In genomic region chr11:68338041-68338800, GRCh38 we compare ENCODE assay signal across 13 cellular contexts. TPM values are rescaled to one million over a fixed set of nuclear protein-coding genes. Genes with fewer than 3 reads are reported as not detected.
DNase-seq lines count a peak whose midpoint lies in the region; ATAC-seq, FAIRE-seq and TF ChIP-seq lines count a peak whose summit lies in the region.
"Had no signal": no experiment of that assay in that cellular context is flagged by ENCODE, and none has a peak within 500 bp of the region (broad histone marks: within the 10 kb centered on the region; RNA-seq: fewer than 3 reads in every experiment).

No MANE protein-coding gene starts in this region.

- TF ChIP-seq RAD21 in HepG2 (CRISPR knock-in tag; IDR thresholded peaks at IDR 0.05): no peak

- H3K27me3 Mint-ChIP-seq in activated naive CD4-positive, alpha-beta T cell treated with anti-CD3 and anti-CD28 coated beads, Interleukin-2, amount 10 ng/mL, durations not matched to agents 7 days and 5 days: no peaks in the 10 kb centered on the region

- peak overlapping the region; percentile 68 for H3K27ac Mint-ChIP-seq in activated naive CD4-positive, alpha-beta T cell treated with anti-CD3 and anti-CD28 coated beads, Interleukin-2, amount 10 ng/mL, durations not matched to agents 7 days and 5 days

- H4K20me1 ChIP-seq in HepG2 (ENCODE audit: insufficient read depth, low read length): peaks cover 60% of the 10 kb centered on the region

- no peak overlapping the region for H3K9ac ChIP-seq in HepG2 (ENCODE audit: insufficient read depth, low read depth, low read length)

- WGBS in HepG2 (ENCODE audit: low lambda C conversion rate): 91% methylated on average over 11 of the region's 11 CpGs

- H3K9me3 Mint-ChIP-seq in activated naive CD4-positive, alpha-beta T cell treated with anti-CD3 and anti-CD28 coated beads, Interleukin-2, amount 10 ng/mL, durations not matched to agents 7 days and 5 days: no peaks in the 10 kb centered on the region
- H3K9me3 Mint-ChIP-seq: CD8-positive, alpha-beta memory T cell had no signal

- DNase-seq in activated naive CD4-positive, alpha-beta T cell treated with anti-CD3 and anti-CD28 coated beads, Interleukin-2, amount 10 ng/mL, durations not matched to agents 7 days and 5 days: no peak
- no peak for DNase-seq in activated naive CD4-positive, alpha-beta T cell (lab: John Stamatoyannopoulos, UW)
- DNase-seq in cardiac fibroblast (ENCODE audit: low read depth in 2 of 2): peak; percentile 37 to 43
- DNase-seq in HepG2 (ENCODE audit: low spot score): no peak
- no peak for DNase-seq in vagina (ENCODE audit: extremely low spot score in 2 of 2)
- no peak for DNase-seq in NCI-H1930 (lab: John Stamatoyannopoulos, UW)
- DNase-seq in KBM-7: no peak
- no peak for DNase-seq in NCI-H187 (lab: John Stamatoyannopoulos, UW)
- DNase-seq: activated gamma-delta T cell treated with Interleukin-2 at 50 U/mL for 16 hours; CD8-positive, alpha-beta memory T cell; glutamatergic neuron; pancreas; SJCRH30 had no signal

- H3K9me3 ChIP-seq in HepG2 (ENCODE audit: low read length) (no peaks in the 10 kb centered on the region), vagina (no peaks in the 10 kb centered on the region)
- H3K9me3 ChIP-seq: pancreas, SJCRH30 had no signal

- peak overlapping the region; percentile 28 for H3K4me3 Mint-ChIP-seq in activated naive CD4-positive, alpha-beta T cell treated with anti-CD3 and anti-CD28 coated beads, Interleukin-2, amount 10 ng/mL, durations not matched to agents 7 days and 5 days

- BruUV-seq in HepG2 (replicated peaks; lab: Mats Ljungman, UMichigan): no TSS peak

- ATAC-seq in HepG2: no peak

- H3K4me1 ChIP-seq in HepG2 (ENCODE audit: insufficient read depth, low read length) (peaks cover 97% of the 10 kb centered on the region), vagina (peaks cover 69% of the 10 kb centered on the region)

- in situ Hi-C loops in HepG2 (cut with HindIII; ENCODE audit: extremely low pct_ligation_motif_present, low pct_unique_long_range_greater_than_20kb): no loop called here
- in situ Hi-C loops in KBM-7 (cut with MboI; ENCODE audit: low pct_unique_long_range_greater_than_20kb, low sequenced_read_pairs): no loop called here

- H3K36me3 Mint-ChIP-seq in activated naive CD4-positive, alpha-beta T cell treated with anti-CD3 and anti-CD28 coated beads, Interleukin-2, amount 10 ng/mL, durations not matched to agents 7 days and 5 days: peaks cover 17% of the 10 kb centered on the region
- H3K36me3 Mint-ChIP-seq: CD8-positive, alpha-beta memory T cell had no signal

- peak overlapping the region; percentile 42 for H3K27ac ChIP-seq in HepG2 (ENCODE audit: extremely low read length, insufficient read depth, low read length)
- H3K27ac ChIP-seq in vagina: peak overlapping the region; percentile 74
- H3K27ac ChIP-seq: pancreas, SJCRH30 had no signal

- TF ChIP-seq POLR2A in HepG2 (IDR thresholded peaks at IDR 0.05; ENCODE audit: insufficient read depth in 1 of 2, low read depth in 2 of 2, low read length in 2 of 2) (no peak), vagina (IDR thresholded peaks at IDR 0.05) (no peak)

- peaks cover 8 to 19% of the 10 kb centered on the region in 2 experiments; a peak in 4 of 5 replicates for H3K36me3 ChIP-seq in HepG2 (replicated peaks in 1 of 2; ENCODE audit: control insufficient read depth in 1 of 2, insufficient read depth in 2 of 2, low read length in 2 of 2)
- H3K36me3 ChIP-seq in vagina: no peaks in the 10 kb centered on the region
- H3K36me3 ChIP-seq: pancreas had no signal

- H3K79me2 ChIP-seq in HepG2 (ENCODE audit: insufficient read depth, low read length): peaks cover 97% of the 10 kb centered on the region

- H3K27me3 ChIP-seq in HepG2 (ENCODE audit: control insufficient read depth in 1 of 2, insufficient read depth in 2 of 2, low read length in 2 of 2) (no peaks in the 10 kb centered on the region), vagina (no peaks in the 10 kb centered on the region)
- H3K27me3 ChIP-seq: pancreas, SJCRH30 had no signal

- H3K4me2 ChIP-seq in HepG2 (ENCODE audit: low read depth, low read length): no peak overlapping the region

- CTCF ChIA-PET in activated naive CD4-positive, alpha-beta T cell treated with anti-CD3 and anti-CD28 coated beads, Interleukin-2, amount 10 ng/mL, durations not matched to agents 7 days and 5 days (lab: Charles Lee): no interaction called here
- CTCF ChIA-PET in HepG2 (lab: Yijun Ruan, JAX; ENCODE audit: low intra/inter-chr PET ratio, low total read pairs): no interaction called here

- POLR2A ChIA-PET in HepG2 (lab: Yijun Ruan, JAX): interaction anchor here (0.6 kb wide), 1 partner anchor 8 kb away, joined by 3 read pairs; no protein-coding TSS in a partner anchor

- H3K4me1 Mint-ChIP-seq in activated naive CD4-positive, alpha-beta T cell treated with anti-CD3 and anti-CD28 coated beads, Interleukin-2, amount 10 ng/mL, durations not matched to agents 7 days and 5 days: peaks cover 84% of the 10 kb centered on the region

- TF ChIP-seq EP300 in HepG2 (IDR thresholded peaks at IDR 0.05; ENCODE audit: low read depth in 2 of 2, low read length in 2 of 2) (no peak), HepG2 (CRISPR knock-in tag; IDR thresholded peaks at IDR 0.05; ENCODE audit: borderline replicate concordance) (no peak)

- no peak for TF ChIP-seq CTCF in cardiac fibroblast (IDR thresholded peaks at IDR 0.05; ENCODE audit: low read depth, low read length)
- no peak for TF ChIP-seq CTCF in HepG2 (CRISPR knock-in tag; IDR thresholded peaks at IDR 0.05)
- TF ChIP-seq CTCF in vagina (IDR thresholded peaks at IDR 0.05): no peak

- H3K4me3 ChIP-seq in cardiac fibroblast (replicated peaks in 1 of 2; ENCODE audit: low read depth in 2 of 2, low read length in 2 of 2) (no peak overlapping the region), HepG2 (replicated peaks in 1 of 3; ENCODE audit: insufficient read depth in 1 of 3, low read depth in 2 of 3, low read length in 3 of 3) (no peak overlapping the region), vagina (no peak overlapping the region)
- H3K4me3 ChIP-seq: pancreas, SJCRH30 had no signal

- intact Hi-C loops in HepG2 (cut with micrococcal nuclease; ENCODE audit: unreplicated experiment): no loop called here
- intact Hi-C loops in vagina (cut with DNase I): no loop called here

- no peak for FAIRE-seq in HepG2 (lab: Jason Lieb, UNC)
- FAIRE-seq: pancreas had no signal

- H2AFZ ChIP-seq in HepG2 (ENCODE audit: low read length): no peak overlapping the region

TF ChIP-seq in HepG2, 621 proteins besides CTCF, POLR2A, EP300 and RAD21:
- TF ChIP-seq AGO1 (IDR thresholded peaks at IDR 0.05; ENCODE audit: low read depth, low read length, poor library complexity, severe bottlenecking) (no peak), NR1H2 (CRISPR knock-in tag; IDR thresholded peaks at IDR 0.05; ENCODE audit: borderline replicate concordance, low read depth) (no peak), RBM22 (optimal IDR thresholded peaks at IDR 0.05; ENCODE audit: low read length) (peak; percentile 29)
- TF ChIP-seq, protein P1, sequence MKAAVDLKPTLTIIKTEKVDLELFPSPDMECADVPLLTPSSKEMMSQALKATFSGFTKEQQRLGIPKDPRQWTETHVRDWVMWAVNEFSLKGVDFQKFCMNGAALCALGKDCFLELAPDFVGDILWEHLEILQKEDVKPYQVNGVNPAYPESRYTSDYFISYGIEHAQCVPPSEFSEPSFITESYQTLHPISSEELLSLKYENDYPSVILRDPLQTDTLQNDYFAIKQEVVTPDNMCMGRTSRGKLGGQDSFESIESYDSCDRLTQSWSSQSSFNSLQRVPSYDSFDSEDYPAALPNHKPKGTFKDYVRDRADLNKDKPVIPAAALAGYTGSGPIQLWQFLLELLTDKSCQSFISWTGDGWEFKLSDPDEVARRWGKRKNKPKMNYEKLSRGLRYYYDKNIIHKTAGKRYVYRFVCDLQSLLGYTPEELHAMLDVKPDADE (CRISPR knock-in tag; IDR thresholded peaks at IDR 0.05): no peak
- TF ChIP-seq, protein P2, sequence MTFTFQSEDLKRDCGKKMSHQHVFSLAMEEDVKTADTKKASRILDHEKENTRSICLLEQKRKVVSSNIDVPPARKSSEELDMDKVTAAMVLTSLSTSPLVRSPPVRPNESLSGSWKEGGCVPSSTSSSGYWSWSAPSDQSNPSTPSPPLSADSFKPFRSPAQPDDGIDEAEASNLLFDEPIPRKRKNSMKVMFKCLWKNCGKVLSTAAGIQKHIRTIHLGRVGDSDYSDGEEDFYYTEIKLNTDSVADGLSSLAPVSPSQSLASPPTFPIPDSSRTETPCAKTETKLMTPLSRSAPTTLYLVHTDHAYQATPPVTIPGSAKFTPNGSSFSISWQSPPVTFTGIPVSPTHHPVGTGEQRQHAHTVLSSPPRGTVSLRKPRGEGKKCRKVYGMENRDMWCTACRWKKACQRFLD (CRISPR knock-in tag; IDR thresholded peaks at IDR 0.05; ENCODE audit: borderline replicate concordance): no peak

RNA-seq across cellular contexts. Expression of gene LRP5, which starts 25.8 kb away (rescaled TPM):
- total RNA-seq in HepG2 (2016; rRNA removed; fragmentation: Illumina TruSeq; extraction: Trizol) (23.6 and 40.4 TPM in 2 replicates), vagina (42.5 TPM)
- total RNA-seq in HepG2 (2016; cell fraction: cytosol; rRNA removed; fragmentation: Illumina TruSeq; extraction: Trizol; ENCODE audit: low read depth): 19.7 and 22.6 TPM in 2 replicates
- 17.6 and 41.1 TPM in 2 replicates for total RNA-seq in HepG2 (2016; cell fraction: insoluble cytoplasmic fraction; rRNA removed; fragmentation: Illumina TruSeq; extraction: Trizol)
- total RNA-seq in HepG2 (2016; cell fraction: membrane; rRNA removed; fragmentation: Illumina TruSeq; extraction: Trizol): 27.9 and 29.7 TPM in 2 replicates
- 50.9 and 60.6 TPM in 2 replicates for total RNA-seq in HepG2 (2016; cell fraction: nucleus; rRNA removed; fragmentation: Illumina TruSeq; extraction: Trizol)
- polyA plus RNA-seq in HepG2 (2011; rRNA removed): 64.0 and 83.4 TPM in 2 replicates
- polyA plus RNA-seq in HepG2 (2011; cell fraction: cytosol; rRNA removed): 37.9 and 59.3 TPM in 2 replicates
- 131 and 158 TPM in 2 replicates for polyA plus RNA-seq in HepG2 (2011; cell fraction: nucleus; rRNA removed)
- 80.7 and 119 TPM in 2 replicates for polyA plus RNA-seq in HepG2 (2012)
- polyA plus RNA-seq in HepG2 (2016; cell fraction: cytosol; fragmentation: Illumina TruSeq; extraction: Trizol; ENCODE audit: low read depth): 10.8 and 12.1 TPM in 2 replicates
- 25.6 and 36.8 TPM in 2 replicates for polyA plus RNA-seq in HepG2 (2016; cell fraction: insoluble cytoplasmic fraction; fragmentation: Illumina TruSeq; extraction: Trizol; ENCODE audit: low read depth)
- polyA plus RNA-seq in HepG2 (2016; cell fraction: membrane; fragmentation: Illumina TruSeq; extraction: Trizol; ENCODE audit: low read depth): 20.7 and 25.9 TPM in 2 replicates
- 130 and 133 TPM in 2 replicates for polyA plus RNA-seq in HepG2 (2016; cell fraction: nucleus; fragmentation: Illumina TruSeq; extraction: Trizol; ENCODE audit: insufficient read depth, low read depth)
- polyA minus RNA-seq in HepG2 (2011; rRNA and poly(A)+ RNA removed; ENCODE audit: low replicate concordance): 49.7 and 219 TPM in 2 replicates
- polyA minus RNA-seq in HepG2 (2011; cell fraction: cytosol; rRNA and poly(A)+ RNA removed): 75.4 and 75.5 TPM in 2 replicates
- polyA minus RNA-seq in HepG2 (2011; cell fraction: nucleus; rRNA and poly(A)+ RNA removed): 58.3 and 59.0 TPM in 2 replicates

Comparison
In these comparisons a context has a peak if more than half of its experiments do, and no peak if none do; other contexts are left out.
1. DNase-seq: peak in cardiac fibroblast (2 of 2); none in activated naive CD4-positive, alpha-beta T cell treated with anti-CD3 and anti-CD28 coated beads, Interleukin-2, amount 10 ng/mL, durations not matched to agents 7 days and 5 days (single experiment), activated naive CD4-positive, alpha-beta T cell (0 of 4), HepG2 (single experiment), vagina (0 of 2), NCI-H1930 (0 of 2), KBM-7 (single experiment) and NCI-H187 (0 of 2).